Comparison of ENCODE assay signal across 16 cellular contexts in genomic region chr10:27534341-27534740, GRCh38. TPM values are rescaled to one million over a fixed set of nuclear protein-coding genes. Genes with fewer than 3 reads are reported as not detected.
DNase-seq lines count a peak whose midpoint lies in the region; ATAC-seq and TF ChIP-seq lines count a peak whose summit lies in the region.
"Had no signal": no experiment of that assay in that cellular context is flagged by ENCODE, and none has a peak within 500 bp of the region (broad histone marks: within the 10 kb centered on the region; RNA-seq: fewer than 3 reads in every experiment).

No MANE protein-coding gene starts in this region.

- TF ChIP-seq CTCF in LNCaP clone FGC (IDR thresholded peaks at IDR 0.05; ENCODE audit: control insufficient read depth, extremely low read depth, insufficient read depth) (no peak), sigmoid colon (IDR thresholded peaks at IDR 0.05) (no peak)

- no peaks in the 10 kb centered on the region for H3K27me3 Mint-ChIP-seq in activated naive CD4-positive, alpha-beta T cell treated with anti-CD3 and anti-CD28 coated beads for 36 hours (ENCODE audit: low read depth)
- H3K27me3 Mint-ChIP-seq: CD4-positive, alpha-beta memory T cell had no signal

- H3K4me3 Mint-ChIP-seq in activated naive CD4-positive, alpha-beta T cell treated with anti-CD3 and anti-CD28 coated beads for 36 hours = no peak overlapping the region
- H3K4me3 Mint-ChIP-seq: CD14-positive monocyte; CD4-positive, alpha-beta memory T cell; GM23338 had no signal

- H3K27me3 ChIP-seq in sigmoid colon = no peaks in the 10 kb centered on the region
- H3K27me3 ChIP-seq: BLaER1 had no signal

- no peak for ATAC-seq in Right ventricle myocardium inferior
- ATAC-seq: GM23338 had no signal

- DNase-seq in Right ventricle myocardium inferior (ENCODE audit: missing footprints) = peak; percentile 11
- DNase-seq in cardiac septum (ENCODE audit: low spot score) = no peak
- peak; percentile 52 for DNase-seq in LNCaP clone FGC (ENCODE audit: low read depth)
- DNase-seq in cerebellar cortex (ENCODE audit: low spot score) = peak; percentile 75
- DNase-seq in T1000 (lab: John Stamatoyannopoulos, UW) = no peak
- DNase-seq in sigmoid colon = no peak
- no peak for DNase-seq in activated naive CD4-positive, alpha-beta T cell treated with anti-CD3 and anti-CD28 coated beads for 36 hours
- no peak for DNase-seq in head of caudate nucleus
- DNase-seq: 8988T; Calu3; CD4-positive, alpha-beta memory T cell; GDM1; HCEC 1CT had no signal

- TF ChIP-seq POLR2A in sigmoid colon (IDR thresholded peaks at IDR 0.05) = no peak

- H3K4me1 ChIP-seq in sigmoid colon = peaks cover 0 to 45% (median 21%) of the 10 kb centered on the region in 4 donors

- H3K4me3 ChIP-seq in LNCaP clone FGC (ENCODE audit: low read depth, low read length) = no peak overlapping the region
- no peak overlapping the region for H3K4me3 ChIP-seq in sigmoid colon
- H3K4me3 ChIP-seq: BLaER1, GM23338 had no signal

- no peaks in the 10 kb centered on the region for H3K9me3 Mint-ChIP-seq in activated naive CD4-positive, alpha-beta T cell treated with anti-CD3 and anti-CD28 coated beads for 36 hours
- H3K9me3 Mint-ChIP-seq: CD14-positive monocyte; CD4-positive, alpha-beta memory T cell; GM23338 had no signal

- no peak for TF ChIP-seq EP300 in sigmoid colon (IDR thresholded peaks at IDR 0.05)

- peaks cover 0 to 50% (median 10%) of the 10 kb centered on the region in 4 donors for H3K36me3 ChIP-seq in sigmoid colon

- intact Hi-C loops in Right ventricle myocardium inferior (cut with DNase I) (no loop called here), cardiac septum (cut with DNase I) (no loop called here), sigmoid colon (cut with DNase I) (loop anchor here (10.0 kb wide), 1 partner anchor 90 kb away; no protein-coding TSS in a partner anchor), head of caudate nucleus (cut with DNase I) (no loop called here)
- intact Hi-C loops in activated naive CD4-positive, alpha-beta T cell treated with anti-CD3 and anti-CD28 coated beads for 36 hours (cut with micrococcal nuclease) = no loop called here

- 86 to 98% methylated on average over 2 of the region's 2 CpGs for WGBS in sigmoid colon, 2 donors

- no peaks in the 10 kb centered on the region for H3K9me3 ChIP-seq in sigmoid colon
- H3K9me3 ChIP-seq: BLaER1 had no signal

- H3K27ac Mint-ChIP-seq in activated naive CD4-positive, alpha-beta T cell treated with anti-CD3 and anti-CD28 coated beads for 36 hours = no peak overlapping the region
- H3K27ac Mint-ChIP-seq: GM23338 had no signal

- peaks cover 28% of the 10 kb centered on the region for H3K4me1 Mint-ChIP-seq in activated naive CD4-positive, alpha-beta T cell treated with anti-CD3 and anti-CD28 coated beads for 36 hours (ENCODE audit: low read depth)

- no peak overlapping the region for H3K27ac ChIP-seq in sigmoid colon
- H3K27ac ChIP-seq: BLaER1 had no signal

- peaks cover 12% of the 10 kb centered on the region for H3K36me3 Mint-ChIP-seq in activated naive CD4-positive, alpha-beta T cell treated with anti-CD3 and anti-CD28 coated beads for 36 hours (ENCODE audit: low read depth)

- CTCF ChIA-PET in activated naive CD4-positive, alpha-beta T cell treated with anti-CD3 and anti-CD28 coated beads for 36 hours (lab: Charles Lee) = interaction anchor here (0.9 to 1.6 kb wide), 4 partner anchors 10 to 88 kb away, joined by 3 to 4 read pairs (median 4); no protein-coding TSS in a partner anchor

RNA-seq across cellular contexts. Expression of gene RAB18, which starts 30.2 kb away (rescaled TPM):
- total RNA-seq in Right ventricle myocardium inferior (114 TPM), cardiac septum (113 TPM), sigmoid colon (10 to 100 TPM; 46.0 to 64.2 (median 55.1) TPM)
- polyA plus RNA-seq in sigmoid colon = 10 to 100 TPM; 37.5 to 83.7 (median 50.5) TPM
- total RNA-seq in activated naive CD4-positive, alpha-beta T cell treated with anti-CD3 and anti-CD28 coated beads for 36 hours = 10 to 100 TPM; 35.4 to 41.3 TPM

Comparison
In these comparisons a context has a peak if more than half of its experiments do, and no peak if none do; other contexts are left out.
1. DNase-seq: peak in Right ventricle myocardium inferior (single experiment), LNCaP clone FGC (single experiment) and cerebellar cortex (single experiment); none in cardiac septum (single experiment), T1000 (single experiment), sigmoid colon (single experiment), activated naive CD4-positive, alpha-beta T cell treated with anti-CD3 and anti-CD28 coated beads for 36 hours (single experiment) and head of caudate nucleus (0 of 42).